12 cellular contexts compared by ENCODE assay signal in the genomic region with DNA sequence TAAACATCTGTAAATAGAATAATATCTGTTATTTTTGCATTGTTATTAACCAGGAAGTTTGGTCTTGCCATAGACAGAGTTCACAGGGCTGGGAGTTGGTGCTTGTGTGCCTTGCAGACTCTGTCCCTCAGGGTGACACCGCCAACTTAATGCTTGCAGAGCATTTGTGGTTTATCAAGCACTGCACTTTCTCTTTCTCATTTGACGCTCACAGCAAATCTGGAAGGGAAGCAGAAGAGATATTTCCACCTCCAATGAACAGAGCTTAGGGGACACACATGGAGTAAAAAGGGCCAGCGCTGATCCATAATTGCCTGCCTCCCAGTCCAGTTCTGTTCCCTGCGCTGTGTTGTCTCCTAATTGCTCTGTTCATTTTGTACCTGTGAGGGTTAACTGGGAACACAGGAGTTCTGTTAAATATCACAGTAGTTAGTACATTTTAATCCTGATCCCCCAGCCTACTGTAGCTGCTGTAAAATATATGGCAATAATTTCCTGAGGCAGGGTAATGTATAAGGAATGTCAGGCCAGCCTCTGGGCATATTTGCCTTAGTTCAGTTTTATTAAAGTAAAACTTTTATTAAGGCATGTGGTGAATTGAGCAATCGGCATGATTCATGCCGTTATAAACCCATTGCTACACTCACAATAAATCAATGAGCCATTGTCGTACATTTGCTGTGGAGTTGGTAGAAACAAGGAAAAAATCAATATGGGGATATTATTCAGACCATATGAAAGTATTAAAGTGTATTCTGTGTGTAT.
DNase-seq lines count a peak whose midpoint lies in the region; ATAC-seq and TF ChIP-seq lines count a peak whose summit lies in the region.
"Had no signal": no experiment of that assay in that cellular context is flagged by ENCODE, and none has a peak within 500 bp of the region (broad histone marks: within the 10 kb centered on the region; RNA-seq: fewer than 3 reads in every experiment).

No MANE protein-coding gene starts in this region.

- H2BK5ac ChIP-seq in mesendoderm (ENCODE audit: low read length) = no peak overlapping the region

- no peak overlapping the region for H3K4me3 ChIP-seq in BJ (ENCODE audit: low read depth, low read length)
- no peak overlapping the region for H3K4me3 ChIP-seq in cardiac fibroblast (replicated peaks in 1 of 2; ENCODE audit: low read depth in 2 of 2, low read length in 2 of 2)
- H3K4me3 ChIP-seq in mesendoderm (ENCODE audit: low read length) = no peak overlapping the region
- H3K4me3 ChIP-seq: lower lobe of right lung had no signal

- H2AK5ac ChIP-seq in mesendoderm (ENCODE audit: low read length) = no peak overlapping the region

- CTCF ChIA-PET in BJ (lab: Yijun Ruan, JAX) = interaction anchor here (0.6 to 1.3 kb wide), 2 partner anchors 10 to 28 kb away, joined by 3 read pairs; no protein-coding TSS in a partner anchor

- no peaks in the 10 kb centered on the region for H3K27me3 ChIP-seq in BJ (ENCODE audit: control insufficient read depth, insufficient read depth, low read length)
- no peaks in the 10 kb centered on the region for H3K27me3 ChIP-seq in mesendoderm (ENCODE audit: insufficient read depth, low read length, poor library complexity)

- no peaks in the 10 kb centered on the region for H3K79me2 ChIP-seq in mesendoderm (ENCODE audit: control insufficient read depth, insufficient read depth, low read length)

- H3K18ac ChIP-seq in mesendoderm (ENCODE audit: low read length) = no peak overlapping the region

- no peak overlapping the region for H4K8ac ChIP-seq in mesendoderm (ENCODE audit: low read depth, low read length)

- no peak overlapping the region for H2BK120ac ChIP-seq in mesendoderm (ENCODE audit: low read depth, low read length)

- H3K4ac ChIP-seq in mesendoderm (ENCODE audit: low read depth, low read length) = no peak overlapping the region

- no peak for ATAC-seq in HG03342 (IDR thresholded peaks at IDR 0.05; ENCODE audit: unreplicated experiment)
- ATAC-seq: lower lobe of right lung had no signal

- H3K4me1 ChIP-seq in mesendoderm (ENCODE audit: control insufficient read depth, low read depth, low read length) = no peaks in the 10 kb centered on the region
- H3K4me1 ChIP-seq: lower lobe of right lung had no signal

- TF ChIP-seq CTCF in BJ (IDR thresholded peaks at IDR 0.05; ENCODE audit: insufficient read depth, low read depth, low read length) (no peak), cardiac fibroblast (IDR thresholded peaks at IDR 0.05; ENCODE audit: low read depth, low read length) (no peak)

- H2BK15ac ChIP-seq in mesendoderm (replicated peaks; ENCODE audit: low read depth) = no peak overlapping the region

- POLR2A ChIA-PET in BJ (lab: Charles Lee) = no interaction called here

- no peak overlapping the region for H4K5ac ChIP-seq in mesendoderm (ENCODE audit: low read length)

- no peaks in the 10 kb centered on the region for H3K36me3 ChIP-seq in BJ (ENCODE audit: control insufficient read depth, insufficient read depth, low read length)
- H3K36me3 ChIP-seq in mesendoderm (ENCODE audit: control insufficient read depth, insufficient read depth, low read length) = no peaks in the 10 kb centered on the region
- H3K36me3 ChIP-seq: lower lobe of right lung had no signal

- H3K56ac ChIP-seq in mesendoderm (ENCODE audit: low read length) = no peak overlapping the region

- no peak overlapping the region for H3K9ac ChIP-seq in mesendoderm (ENCODE audit: low read length)

- H3K79me1 ChIP-seq in mesendoderm (ENCODE audit: low read length) = no peaks in the 10 kb centered on the region

- H3K4me2 ChIP-seq in mesendoderm (ENCODE audit: low read length) = no peak overlapping the region

- H3K23ac ChIP-seq in mesendoderm (ENCODE audit: low read length) = no peak overlapping the region

- DNase-seq in BJ (ENCODE audit: low read depth) (peak; percentile 86), MV-4-11 (lab: John Stamatoyannopoulos, UW) (peak; percentile 20), cardiac fibroblast (ENCODE audit: low read depth in 2 of 2) (peak; percentile 78 to 91), myocyte (ENCODE audit: low read depth) (peak; percentile 19), mesenteric fat pad (ENCODE audit: low spot score) (no peak), SKM-1 treated with dmso at 0.1 percent for 144 hours (lab: John Stamatoyannopoulos, UW; ENCODE audit: unreplicated experiment) (no peak), mesendoderm (no peak)
- DNase-seq: activated effector memory CD4-positive, alpha-beta T cell treated with Interleukin-2 at 50 U/mL for 16 hours; lower lobe of right lung; NCI-H446 treated with DMSO at 0.1 percent for 48 hours; substantia nigra had no signal

- no peak overlapping the region for H3K27ac ChIP-seq in mesendoderm (ENCODE audit: low read depth, low read length)
- H3K27ac ChIP-seq: lower lobe of right lung had no signal

- WGBS in mesendoderm (ENCODE audit: extremely low coverage, insufficient coverage, low lambda C conversion rate) = no CpG with 5 or more reads among the region's 7 CpGs

Comparison
In these comparisons a context has a peak if more than half of its experiments do, and no peak if none do; other contexts are left out.
1. DNase-seq: peak in BJ (single experiment), MV-4-11 (single experiment), cardiac fibroblast (2 of 2) and myocyte (single experiment); none in mesenteric fat pad (single experiment), SKM-1 treated with dmso at 0.1 percent for 144 hours (single experiment) and mesendoderm (single experiment).